Comparison of ENCODE assay signal across 10 cellular contexts in the genomic region with DNA sequence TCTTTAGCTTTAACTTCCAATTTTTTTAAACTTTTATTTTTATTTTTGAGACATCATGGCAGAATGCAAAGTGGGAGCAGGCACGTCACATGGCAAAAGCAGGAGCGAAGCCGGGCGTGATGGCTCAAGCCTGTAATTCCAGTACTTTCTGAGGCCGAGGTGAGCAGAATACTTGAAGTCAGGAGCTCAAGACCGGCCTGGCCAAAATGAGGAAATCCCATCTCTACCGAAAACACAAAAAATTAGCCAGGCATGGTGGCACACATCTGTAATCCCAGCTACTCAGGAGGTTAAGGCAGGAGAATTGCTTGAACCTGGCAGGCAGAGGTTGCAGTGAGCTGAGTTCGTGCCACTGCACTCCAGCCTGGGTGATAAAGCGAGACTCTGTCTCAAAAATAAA. TPM values are rescaled to one million over a fixed set of nuclear protein-coding genes. Genes with fewer than 3 reads are reported as not detected.
A peak's percentile ranks its signal among the peaks of the same experiment; 100 is the strongest.
DNase-seq lines count a peak whose midpoint lies in the region; ATAC-seq, FAIRE-seq and TF ChIP-seq lines count a peak whose summit lies in the region.
"Not testable (repeated sequence)": the region's sequence is repeated elsewhere in the genome, so short reads cannot be mapped to it uniquely, and the experiment has no call there.
"Had no signal": no experiment of that assay in that cellular context is flagged by ENCODE, and none has a peak within 500 bp of the region (broad histone marks: within the 10 kb centered on the region; RNA-seq: fewer than 3 reads in every experiment).

No MANE protein-coding gene starts in this region.

- peaks cover 17% of the 10 kb centered on the region for H3K4me1 Mint-ChIP-seq in endodermal cell

- not testable (repeated sequence) for H3K36me3 Mint-ChIP-seq in endodermal cell (ENCODE audit: low read depth)

- not testable (repeated sequence) for H3K9me3 ChIP-seq in endodermal cell (ENCODE audit: control insufficient read depth, low read length)

- DNase-seq in GM18507 (ENCODE audit: extremely low spot score, insufficient read length, low read depth), result not testable (repeated sequence)
- peak; percentile 12 for DNase-seq in endodermal cell

- peak; percentile 15 for FAIRE-seq in GM18507 (lab: Jason Lieb, UNC)

- H3K27ac Mint-ChIP-seq in endodermal cell, result not testable (repeated sequence)

- ATAC-seq in GM18870 (IDR thresholded peaks at IDR 0.05; ENCODE audit: unreplicated experiment) (peak; percentile 60), GM21367 (IDR thresholded peaks at IDR 0.05; ENCODE audit: unreplicated experiment) (peak; percentile 59), HG02588 (IDR thresholded peaks at IDR 0.05; ENCODE audit: unreplicated experiment) (peak; percentile 54), HG03045 (IDR thresholded peaks at IDR 0.05; ENCODE audit: unreplicated experiment) (peak; percentile 78), HG03442 (IDR thresholded peaks at IDR 0.05; ENCODE audit: unreplicated experiment) (peak; percentile 53)

- H3K4me3 Mint-ChIP-seq in endodermal cell, result not testable (repeated sequence)

- WGBS in endodermal cell (ENCODE audit: insufficient coverage in 1 of 2, insufficient read length in 1 of 2), 2 experiments, result 87 to 94% methylated on average over 7 to 9 of the region's 9 CpGs

- not testable (repeated sequence) for H3K27me3 ChIP-seq in endodermal cell (ENCODE audit: control insufficient read depth, insufficient read depth, low read length, poor library complexity, severe bottlenecking)

- H3K4me1 ChIP-seq in endodermal cell (ENCODE audit: control insufficient read depth, insufficient read depth, low read length), result not testable (repeated sequence)

- not testable (repeated sequence) for TF ChIP-seq CTCF in endodermal cell (conservative IDR thresholded peaks at IDR 0.05)

- not testable (repeated sequence) for H3K9ac ChIP-seq in endodermal cell (ENCODE audit: extremely low read depth, low read length, poor library complexity, severe bottlenecking)

- H3K4me3 ChIP-seq in endodermal cell (ENCODE audit: low read length), result not testable (repeated sequence)

- not testable (repeated sequence) for H3K9me3 Mint-ChIP-seq in endodermal cell

- H3K36me3 ChIP-seq in endodermal cell (ENCODE audit: control insufficient read depth, insufficient read depth, low read length), result not testable (repeated sequence)

- not testable (repeated sequence) for H3K27ac ChIP-seq in endodermal cell (ENCODE audit: low read depth, low read length)

- not testable (repeated sequence) for H3K27me3 Mint-ChIP-seq in endodermal cell (ENCODE audit: insufficient read depth)

RNA-seq across cellular contexts. Expression of a gene that starts 14.7 kb away (rescaled TPM):
- 10 to 100 TPM; 15.3 to 23.2 TPM for total RNA-seq in endodermal cell
- polyA plus RNA-seq in endodermal cell (2013, experiment 1 of 2), result 71.8 TPM
- 75.2 TPM for polyA plus RNA-seq in endodermal cell (2013, experiment 2 of 2)
- total RNA-seq: Caco-2, HepG2 had no signal
- polyA plus RNA-seq: A549, HepG2 had no signal
